In the genomic region with DNA sequence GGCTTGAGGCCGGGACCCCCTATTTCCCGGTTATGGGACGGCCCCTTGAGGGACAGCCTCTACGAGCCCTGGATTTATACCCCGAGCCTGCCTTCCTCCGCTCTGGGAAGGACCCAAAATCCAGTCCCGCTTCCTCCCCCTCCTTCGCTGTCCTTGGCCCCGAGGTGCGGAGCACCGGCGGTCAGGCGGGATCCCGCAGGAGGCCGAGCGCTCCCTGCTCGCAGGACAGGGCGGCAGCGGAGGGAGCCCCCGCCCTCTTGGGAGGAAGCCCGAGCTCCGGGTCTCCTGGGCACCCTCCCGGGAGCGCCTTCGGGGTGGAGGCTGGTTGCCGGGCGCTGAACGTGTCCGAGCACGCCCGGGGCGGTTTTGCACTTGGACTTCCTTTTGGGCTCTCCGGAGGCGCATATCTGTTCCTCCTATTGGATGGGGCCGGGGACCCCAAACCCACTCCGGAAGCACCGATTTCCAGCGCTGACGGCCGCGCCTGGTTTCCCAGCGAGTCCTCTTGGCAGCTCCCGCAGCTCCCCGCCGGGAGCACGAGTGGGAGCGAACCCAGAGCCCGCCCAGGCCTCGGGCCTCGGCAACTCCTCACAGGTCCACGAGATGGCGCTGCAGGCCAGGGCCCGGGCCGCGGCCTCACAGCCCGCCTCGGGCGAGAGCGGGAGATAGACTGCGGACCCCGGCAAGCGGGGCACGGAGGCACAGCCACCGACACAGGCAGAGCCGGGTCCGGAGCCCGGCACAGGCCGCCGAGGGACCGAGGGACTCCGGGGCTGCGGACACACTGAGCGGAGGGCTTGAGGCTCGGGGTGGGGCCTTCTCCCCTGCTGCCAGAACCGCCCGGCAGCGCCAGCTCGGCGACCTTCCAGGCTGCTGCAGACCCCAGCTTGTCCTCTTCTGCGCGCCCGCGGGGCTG, we compare ENCODE assay signal across 9 cellular contexts. TPM values are rescaled to one million over a fixed set of nuclear protein-coding genes. Genes with fewer than 3 reads are reported as not detected.
DNase-seq lines count a peak whose midpoint lies in the region; ATAC-seq and TF ChIP-seq lines count a peak whose summit lies in the region.
"Had no signal": no experiment of that assay in that cellular context is flagged by ENCODE, and none has a peak within 500 bp of the region (broad histone marks: within the 10 kb centered on the region; RNA-seq: fewer than 3 reads in every experiment).

No MANE protein-coding gene starts in this region.

- BruUV-seq in IMR-90 (replicated peaks; lab: Mats Ljungman, UMichigan): no TSS peak

- H3K9me1 ChIP-seq in IMR-90 (ENCODE audit: insufficient read depth, low read length): no peaks in the 10 kb centered on the region; the same call in 1 of the 2 replicates

- H3K27me3 Mint-ChIP-seq in neural crest cell (ENCODE audit: low read depth): peaks cover 48% of the 10 kb centered on the region

- no peak overlapping the region for H3K27ac Mint-ChIP-seq in neural crest cell (ENCODE audit: unreplicated experiment)

- CTCF ChIA-PET in IMR-90 (lab: Yijun Ruan, JAX): interaction anchor here (0.6 to 1.2 kb wide), 17 partner anchors 9 to 422 kb away, joined by 3 to 8 read pairs (median 3); a partner anchor contains a TSS

- H4K5ac ChIP-seq in IMR-90 (ENCODE audit: low read depth, low read length): peak overlapping the region; percentile 62

- peak overlapping the region; percentile 91 for H3K27ac ChIP-seq in IMR-90 (ENCODE audit: insufficient read depth, low read length)
- H3K27ac ChIP-seq in Peyer's patch: peak overlapping the region; percentile 33 to 78 (median 68)

- H3K23ac ChIP-seq in IMR-90 (ENCODE audit: low read depth, low read length): peak overlapping the region; percentile 88

- peak overlapping the region; percentile 99 for H3K4ac ChIP-seq in IMR-90 (ENCODE audit: low read depth, low read length)

- intact Hi-C loops in IMR-90 (cut with micrococcal nuclease): loop anchor here (1.0 to 5.0 kb wide), 3 partner anchors 139 to 655 kb away; a partner anchor contains a TSS

- no peaks in the 10 kb centered on the region for H3K9me3 Mint-ChIP-seq in neural crest cell

- H3K14ac ChIP-seq in IMR-90 (replicated peaks; ENCODE audit: low read depth, low read length): peak overlapping the region; percentile 64

- 1% methylated on average over 45 of the region's 83 CpGs; no CpG with 5 or more reads in 1 of the 2 experiments for WGBS in IMR-90 (ENCODE audit: extremely low coverage in 2 of 2, insufficient read length in 1 of 2), 2 experiments

- H3K4me1 ChIP-seq in IMR-90 (ENCODE audit: control insufficient read depth, insufficient read depth, low read length) (peaks cover 41% of the 10 kb centered on the region), Peyer's patch (peaks cover 0 to 44% (median 26%) of the 10 kb centered on the region in 4 donors)

- H3K9ac ChIP-seq in IMR-90 (ENCODE audit: low read depth, low read length): peak overlapping the region; percentile 81

- ATAC-seq in GM21528 (IDR thresholded peaks at IDR 0.05; ENCODE audit: low FRiP score, unreplicated experiment) (peak; percentile 68), IMR-90 (ENCODE audit: low read depth) (peak; percentile 44)

- dilution Hi-C loops in IMR-90 (cut with HindIII; ENCODE audit: low sequenced_read_pairs, unreplicated experiment): no loop called here

- in situ Hi-C loops in IMR-90 (cut with MboI; ENCODE audit: low sequenced_read_pairs): no loop called here

- peaks cover under 1% of the 10 kb centered on the region for H3K36me3 Mint-ChIP-seq in neural crest cell (ENCODE audit: low read depth)

- DNase-seq in D341Med (ENCODE audit: low spot score) (peak; percentile 98), IMR-90 (peak; percentile 75), Peyer's patch (peak; percentile 61 to 87 (median 86)), foreskin fibroblast (peak; percentile 74 to 94), neural crest cell (ENCODE audit: low read depth, low spot score) (peak; percentile 89), stromal cell of bone marrow (ENCODE audit: low read depth) (peak; percentile 63)
- peak; percentile 92 for DNase-seq in activated effector memory CD4-positive, alpha-beta T cell treated with anti-CD3 and anti-CD28 coated beads, Interleukin-2, amount 50 U/mL, for 16 hours

- H2AK9ac ChIP-seq in IMR-90 (replicated peaks; ENCODE audit: low read depth, low read length, poor library complexity): peak overlapping the region; percentile 94

- H2AK5ac ChIP-seq in IMR-90 (ENCODE audit: low read depth, low read length): peak overlapping the region; percentile 95; the same call in 1 of the 2 replicates

- H3K4me3 Mint-ChIP-seq in neural crest cell: peak overlapping the region; percentile 75

- POLR2A ChIA-PET in IMR-90 (lab: Charles Lee; ENCODE audit: unreplicated experiment): interaction anchor here (0.6 to 1.7 kb wide), 6 partner anchors 10 to 692 kb away, joined by 3 to 8 read pairs (median 4); a partner anchor contains a TSS

- H4K20me1 ChIP-seq in IMR-90 (ENCODE audit: insufficient read depth, low read length): peaks cover 23% of the 10 kb centered on the region

- H2BK5ac ChIP-seq in IMR-90 (ENCODE audit: low read depth, low read length, poor library complexity, severe bottlenecking): peak overlapping the region; percentile 94

- peaks cover 9 to 46% of the 10 kb centered on the region in 2 experiments; a peak in 3 of 4 replicates for H3K79me1 ChIP-seq in IMR-90 (ENCODE audit: low read depth in 1 of 2, low read length in 2 of 2)

- H3K56ac ChIP-seq in IMR-90 (ENCODE audit: extremely low read depth, insufficient read depth, low read length): peak overlapping the region; percentile 62

- H2BK15ac ChIP-seq in IMR-90 (ENCODE audit: low read depth, low read length): peak overlapping the region; percentile 34; the same call in 1 of the 3 replicates

- TF ChIP-seq CTCF in IMR-90 (conservative IDR thresholded peaks at IDR 0.05; ENCODE audit: low read depth, low read length) (peak; percentile 98), Peyer's patch (IDR thresholded peaks at IDR 0.05) (peak; percentile 81 to 98 (median 96)), foreskin fibroblast (IDR thresholded peaks at IDR 0.05; ENCODE audit: low read depth, low read length) (peak; percentile 92), neural crest cell (conservative IDR thresholded peaks at IDR 0.05) (peak; percentile 99)

- peak overlapping the region; percentile 68 for H3K18ac ChIP-seq in IMR-90 (ENCODE audit: low read depth, low read length)

- peaks cover 25% of the 10 kb centered on the region for H3K4me1 Mint-ChIP-seq in neural crest cell

- H3K9me3 ChIP-seq in IMR-90 (ENCODE audit: control insufficient read depth, insufficient read depth, low read length) (no peaks in the 10 kb centered on the region), Peyer's patch (no peaks in the 10 kb centered on the region)

- peak overlapping the region; percentile 66 for H3K4me3 ChIP-seq in IMR-90 (ENCODE audit: insufficient read depth, low read depth, low read length)
- H3K4me3 ChIP-seq in Peyer's patch: peak overlapping the region; percentile 47 to 60 (median 52)
- H3K4me3 ChIP-seq in foreskin fibroblast (ENCODE audit: low read depth in 1 of 2, low read length in 2 of 2): peak overlapping the region; percentile 73 to 77

- H2AFZ ChIP-seq in IMR-90 (replicated peaks; ENCODE audit: low read length, poor library complexity): peak overlapping the region; percentile 98

- peak overlapping the region; percentile 80 for H3K4me2 ChIP-seq in IMR-90 (ENCODE audit: low read depth, low read length)

- H4K91ac ChIP-seq in IMR-90 (ENCODE audit: insufficient read depth, low read depth, low read length): peak overlapping the region; percentile 70

- H2BK120ac ChIP-seq in IMR-90 (ENCODE audit: low read depth, low read length): peak overlapping the region; percentile 88

- H2BK20ac ChIP-seq in IMR-90 (ENCODE audit: low read depth, low read length): no peak overlapping the region

- TF ChIP-seq POLR2A in IMR-90 (IDR thresholded peaks at IDR 0.05; ENCODE audit: low read depth, low read length) (peak; percentile 63), Peyer's patch (IDR thresholded peaks at IDR 0.05) (no peak)

- TF ChIP-seq RAD21 in IMR-90 (IDR thresholded peaks at IDR 0.05; ENCODE audit: low read length): peak; percentile 98

- no peaks in the 10 kb centered on the region for H3K27me3 ChIP-seq in IMR-90 (ENCODE audit: control insufficient read depth, insufficient read depth, low read length)
- H3K27me3 ChIP-seq in Peyer's patch: peaks cover 0 to 16% of the 10 kb centered on the region in 2 donors

- H4K8ac ChIP-seq in IMR-90 (ENCODE audit: low read depth in 2 of 2, low read length in 2 of 2): peak overlapping the region; percentile 84 to 95

- peaks cover 19% of the 10 kb centered on the region for H3K36me3 ChIP-seq in IMR-90 (ENCODE audit: control insufficient read depth, insufficient read depth, low read length)
- no peaks in the 10 kb centered on the region for H3K36me3 ChIP-seq in Peyer's patch

TF ChIP-seq in IMR-90, 13 proteins besides CTCF, POLR2A, EP300 and RAD21:
- peak; percentile 83 for TF ChIP-seq SMC3 (IDR thresholded peaks at IDR 0.05; ENCODE audit: low read depth, low read length)
- TF ChIP-seq MAFK (IDR thresholded peaks at IDR 0.05; ENCODE audit: low read depth, low read length): no peak
- TF ChIP-seq BHLHE40 (IDR thresholded peaks at IDR 0.05; ENCODE audit: low read depth, low read length): peak; percentile 33; the same call in 1 of the 2 replicates
- TF ChIP-seq MXI1 (IDR thresholded peaks at IDR 0.05; ENCODE audit: borderline replicate concordance, low read depth, low read length): peak; percentile 44; the same call in 1 of the 2 replicates
TF ChIP-seq in IMR-90: peak in this region for 3.

RNA-seq across cellular contexts. Expression of a gene that starts 12.6 kb away (rescaled TPM):
- total RNA-seq in IMR-90 (2012; rRNA removed) (20.1 and 23.6 TPM in 2 replicates), Peyer's patch (10 to 100 TPM in 1 of 4 donors, 1 to 10 TPM in 3; 2.3 to 31.4 (median 8.2) TPM), neural crest cell (16.1 and 18.7 TPM in 2 replicates)
- 64.1 and 69.2 TPM in 2 replicates for polyA plus RNA-seq in IMR-90 (2012; rRNA removed)
- polyA plus RNA-seq in IMR-90 (2012; cell fraction: cytosol; rRNA removed): 41.5 and 81.3 TPM in 2 replicates
- 159 and 319 TPM in 2 replicates for polyA plus RNA-seq in IMR-90 (2012; cell fraction: nucleus; rRNA removed; ENCODE audit: low replicate concordance)

RNA-seq across cellular contexts. Expression of a gene that starts 40.0 kb away (rescaled TPM):
- 0.28 TPM in 1 of 2 replicates, not detected in the other for total RNA-seq in IMR-90 (2012; rRNA removed)
- polyA plus RNA-seq in IMR-90 (2012; rRNA removed): 0.05 TPM in 1 of 2 replicates, not detected in the other
- 0.04 TPM in 1 of 2 replicates, not detected in the other for polyA plus RNA-seq in IMR-90 (2012; cell fraction: cytosol; rRNA removed)
- 0.12 and 0.23 TPM in 2 replicates for polyA plus RNA-seq in IMR-90 (2012; cell fraction: nucleus; rRNA removed; ENCODE audit: low replicate concordance)
- total RNA-seq in Peyer's patch: not detected
- total RNA-seq in neural crest cell: not detected in 2 replicates
- total RNA-seq: renal cortical epithelial cell had no signal

Comparison
In these comparisons a context has a peak if more than half of its experiments do, and no peak if none do; other contexts are left out.
1. Peak in every context shown above with its lines: DNase-seq, ATAC-seq, H3K4me3 ChIP-seq and H3K27ac ChIP-seq.